In genomic region chr17:10226930-10227695, GRCh38 we compare ENCODE assay signal across 8 cellular contexts. TPM values are rescaled to one million over a fixed set of nuclear protein-coding genes. Genes with fewer than 3 reads are reported as not detected.
DNase-seq lines count a peak whose midpoint lies in the region; ATAC-seq and TF ChIP-seq lines count a peak whose summit lies in the region.

No MANE protein-coding gene starts in this region.

- no peak overlapping the region for H3K4me2 ChIP-seq in mammary epithelial cell (ENCODE audit: insufficient read depth, low read depth, low read length)

- H3K36me3 ChIP-seq in mammary epithelial cell (ENCODE audit: insufficient read depth, low read length) (no peaks in the 10 kb centered on the region), liver (ENCODE audit: control insufficient read depth in 4 of 4, insufficient read depth in 3 of 4, low read depth in 1 of 4, low read length in 3 of 4) (no peaks in the 10 kb centered on the region)

- TF ChIP-seq POLR2A in GM18505 (IDR thresholded peaks at IDR 0.05; ENCODE audit: borderline replicate concordance, extremely low read depth, insufficient read depth, insufficient read length): no peak

- H3K9me3 ChIP-seq in mammary epithelial cell (replicated peaks; ENCODE audit: insufficient read depth, low read length) (peaks cover 14% of the 10 kb centered on the region), liver (ENCODE audit: control insufficient read depth in 4 of 4, low read length in 3 of 4) (peaks cover 0 to 5% (median 4%) of the 10 kb centered on the region in 4 donors)

- no peak overlapping the region for H3K27ac ChIP-seq in mammary epithelial cell (ENCODE audit: insufficient read depth, low read depth, low read length)
- no peak overlapping the region for H3K27ac ChIP-seq in liver (ENCODE audit: low read depth in 1 of 2, low read length in 2 of 2)

- H3K4me1 ChIP-seq in mammary epithelial cell (ENCODE audit: insufficient read depth, low read length) (no peaks in the 10 kb centered on the region), liver (ENCODE audit: control insufficient read depth in 4 of 4, insufficient read depth in 4 of 4, low read length in 3 of 4) (no peaks in the 10 kb centered on the region)

- H4K20me1 ChIP-seq in mammary epithelial cell (ENCODE audit: insufficient read depth, low read length): no peaks in the 10 kb centered on the region

- dilution Hi-C loops in mammary epithelial cell (cut with HindIII; ENCODE audit: low sequenced_read_pairs): no loop called here

- in situ Hi-C loops in mammary epithelial cell (cut with MboI; ENCODE audit: low sequenced_read_pairs in 2 of 2): loop anchor here in 1 of 2 donors (5.0 kb wide), 1 partner anchor 260 kb away; no protein-coding TSS in a partner anchor

- no peak overlapping the region for H2AFZ ChIP-seq in mammary epithelial cell (ENCODE audit: low read depth, low read length)

- peak; percentile 58 to 73 for TF ChIP-seq RAD21 in liver (IDR thresholded peaks at IDR 0.05)

- ATAC-seq in HG02885 (IDR thresholded peaks at IDR 0.05; ENCODE audit: poor library complexity, unreplicated experiment) (peak; percentile 54), GM18505 (IDR thresholded peaks at IDR 0.05; ENCODE audit: unreplicated experiment) (no peak)

- no peaks in the 10 kb centered on the region for H3K27me3 ChIP-seq in mammary epithelial cell (ENCODE audit: insufficient read depth, low read length)
- no peaks in the 10 kb centered on the region for H3K27me3 ChIP-seq in liver (ENCODE audit: control insufficient read depth in 4 of 4, insufficient read depth in 4 of 4, low read length in 3 of 4)

- no TSS peak for BruUV-seq in mammary epithelial cell (replicated peaks; lab: Mats Ljungman, UMichigan)

- H3K4me3 ChIP-seq in mammary epithelial cell (replicated peaks in 1 of 3; ENCODE audit: insufficient read depth in 1 of 3, low read depth in 2 of 3, low read length in 3 of 3): no peak overlapping the region
- no peak overlapping the region for H3K4me3 ChIP-seq in liver (ENCODE audit: low read depth in 1 of 3, low read length in 3 of 3)

- TF ChIP-seq CTCF in mammary epithelial cell (conservative IDR thresholded peaks at IDR 0.05 in 1 of 2, IDR thresholded peaks at IDR 0.05 in 1 of 2; ENCODE audit: extremely low read depth in 1 of 2, insufficient read depth in 1 of 2, low read depth in 1 of 2, low read length in 2 of 2) (peak; percentile 39 to 65), liver (IDR thresholded peaks at IDR 0.05; ENCODE audit: low read depth, low read length, missing input control) (peak; percentile 48)

- DNase-seq in CD1c-positive myeloid dendritic cell (ENCODE audit: extremely low spot score) (peak; percentile 50), UCSD-AML1 (lab: John Stamatoyannopoulos, UW; ENCODE audit: unreplicated experiment) (peak; percentile 66), mammary epithelial cell (no peak), dermis blood vessel endothelial cell (no peak)
- DNase-seq in stimulated activated CD8-positive, alpha-beta memory T cell treated with anti-CD3 and anti-CD28 coated beads, Interleukin-2, amount 100 ng/mL, for 48 hours (ENCODE audit: low read depth in 2 of 2): peak; percentile 28 to 34

- H3K79me2 ChIP-seq in mammary epithelial cell (ENCODE audit: insufficient read depth, low read length): no peaks in the 10 kb centered on the region

- CTCF ChIA-PET in mammary epithelial cell (lab: Charles Lee; ENCODE audit: low non-redundant PET): no interaction called here

- no peak overlapping the region for H3K9ac ChIP-seq in mammary epithelial cell (ENCODE audit: insufficient read depth, low read length)
- no peak overlapping the region for H3K9ac ChIP-seq in liver (ENCODE audit: low read depth in 1 of 2, low read length in 2 of 2)

- 39% methylated on average over 6 of the region's 15 CpGs for WGBS in mammary epithelial cell (ENCODE audit: low coverage, missing lambda C conversion rate)
- 54% methylated on average over 15 of the region's 15 CpGs for WGBS in liver

- intact Hi-C loops in mammary epithelial cell (cut with micrococcal nuclease): no loop called here

TF ChIP-seq in liver, 16 proteins besides CTCF, POLR2A, EP300 and RAD21:
- TF ChIP-seq RXRA (IDR thresholded peaks at IDR 0.05): no peak
- no peak for TF ChIP-seq REST (IDR thresholded peaks at IDR 0.05)
TF ChIP-seq in liver: peak in this region for 0.

RNA-seq across cellular contexts. Expression of gene GAS7, which starts 28.7 kb away (rescaled TPM):
- total RNA-seq in mammary epithelial cell (under 1 TPM in 1 of 2 donors, not detected in 1; 0.50 TPM), liver (1 to 10 TPM; 4.0 to 6.1 TPM), dermis blood vessel endothelial cell (4.8 and 6.7 TPM in 2 replicates)
- polyA plus RNA-seq in mammary epithelial cell (0.16 TPM), liver (1 to 10 TPM in 1 of 2 donors, under 1 TPM in 1; 0.79 to 1.1 TPM)
- polyA minus RNA-seq in mammary epithelial cell: not detected

Comparison
In these comparisons a context has a peak if more than half of its experiments do, and no peak if none do; other contexts are left out.
1. DNase-seq: peak in CD1c-positive myeloid dendritic cell (single experiment), UCSD-AML1 (single experiment) and stimulated activated CD8-positive, alpha-beta memory T cell treated with anti-CD3 and anti-CD28 coated beads, Interleukin-2, amount 100 ng/mL, for 48 hours (2 of 2); none in mammary epithelial cell (single experiment) and dermis blood vessel endothelial cell (single experiment).